ENCODE assay signal across 31 cellular contexts in genomic region chr1:248808876-248809275, GRCh38. TPM values are rescaled to one million over a fixed set of nuclear protein-coding genes. Genes with fewer than 3 reads are reported as not detected.
"Had no signal": no experiment of that assay in that cellular context is flagged by ENCODE, and none has a peak within 500 bp of the region (broad histone marks: within the 10 kb centered on the region; RNA-seq: fewer than 3 reads in every experiment).

No MANE protein-coding gene starts in this region.

- ATAC-seq: activated naive CD8-positive, alpha-beta T cell treated with anti-CD3 and anti-CD28 coated beads, Interleukin-2, amount 50 U/mL, for 24 hours; activated T-cell treated with anti-CD3 and anti-CD28 coated beads, Interleukin-2, amount 50 U/mL, for 72 hours; body of pancreas; effector memory CD8-positive, alpha-beta T cell; gastroesophageal sphincter had no signal

- H3K9me3 Mint-ChIP-seq: activated CD4-positive, alpha-beta memory T cell treated with anti-CD3 and anti-CD28 coated beads, Interleukin-2, amount 10 ng/mL, durations not matched to agents 7 days and 5 days; activated CD4-positive, alpha-beta T cell treated with anti-CD3 and anti-CD28 coated beads, Interleukin-2, amount 10 ng/mL, durations not matched to agents 7 days and 5 days; activated naive CD4-positive, alpha-beta T cell treated with anti-CD3 and anti-CD28 coated beads for 36 hours; activated naive CD4-positive, alpha-beta T cell treated with anti-CD3 and anti-CD28 coated beads, Interleukin-2, amount 50 U/mL, for 24 hours; activated naive CD8-positive, alpha-beta T cell treated with anti-CD3 and anti-CD28 coated beads for 36 hours; activated naive CD8-positive, alpha-beta T cell treated with anti-CD3 and anti-CD28 coated beads, Interleukin-2, amount 50 U/mL, for 24 hours; activated T-cell treated with anti-CD3 and anti-CD28 coated beads, Interleukin-2, amount 50 U/mL, for 24 hours; activated T-cell treated with anti-CD3 and anti-CD28 coated beads, Interleukin-2, amount 50 U/mL, for 72 hours; effector memory CD8-positive, alpha-beta T cell had no signal

- H3K4me1 Mint-ChIP-seq: activated CD4-positive, alpha-beta memory T cell treated with anti-CD3 and anti-CD28 coated beads, Interleukin-2, amount 10 ng/mL, durations not matched to agents 7 days and 5 days had no signal

- H3K27me3 ChIP-seq: adrenal gland, body of pancreas, esophagus squamous epithelium, gastroesophageal sphincter had no signal

- H3K4me3 Mint-ChIP-seq: activated CD4-positive, alpha-beta memory T cell treated with anti-CD3 and anti-CD28 coated beads, Interleukin-2, amount 10 ng/mL, durations not matched to agents 7 days and 5 days; activated CD4-positive, alpha-beta T cell treated with anti-CD3 and anti-CD28 coated beads, Interleukin-2, amount 10 ng/mL, durations not matched to agents 7 days and 5 days; activated naive CD4-positive, alpha-beta T cell treated with anti-CD3 and anti-CD28 coated beads for 36 hours; activated naive CD4-positive, alpha-beta T cell treated with anti-CD3 and anti-CD28 coated beads, Interleukin-2, amount 50 U/mL, for 24 hours; activated naive CD8-positive, alpha-beta T cell treated with anti-CD3 and anti-CD28 coated beads for 36 hours; activated naive CD8-positive, alpha-beta T cell treated with anti-CD3 and anti-CD28 coated beads, Interleukin-2, amount 50 U/mL, for 24 hours; activated T-cell treated with anti-CD3 and anti-CD28 coated beads, Interleukin-2, amount 50 U/mL, for 24 hours; activated T-cell treated with anti-CD3 and anti-CD28 coated beads, Interleukin-2, amount 50 U/mL, for 72 hours; effector memory CD8-positive, alpha-beta T cell had no signal

- H3K9me3 ChIP-seq: adrenal gland, body of pancreas, esophagus squamous epithelium, gastroesophageal sphincter had no signal

- DNase-seq: activated CD4-positive, alpha-beta memory T cell treated with anti-CD3 and anti-CD28 coated beads, Interleukin-2, amount 10 ng/mL, durations not matched to agents 7 days and 5 days; activated CD4-positive, alpha-beta T cell treated with anti-CD3 and anti-CD28 coated beads for 1 hour; activated CD4-positive, alpha-beta T cell treated with anti-CD3 and anti-CD28 coated beads for 4 hours; activated CD4-positive, alpha-beta T cell treated with anti-CD3 and anti-CD28 coated beads, Interleukin-2, amount 10 ng/mL, durations not matched to agents 7 days and 5 days; activated CD4-positive, alpha-beta T cell treated with anti-CD3 and anti-CD28 coated beads, Interleukin-2, amount 50 U/mL, for 4 hours; activated naive CD4-positive, alpha-beta T cell treated with anti-CD3 and anti-CD28 coated beads for 36 hours; activated naive CD8-positive, alpha-beta T cell treated with anti-CD3 and anti-CD28 coated beads for 36 hours; activated naive CD8-positive, alpha-beta T cell treated with anti-CD3 and anti-CD28 coated beads, Interleukin-2, amount 50 U/mL, for 24 hours; activated T-cell treated with anti-CD3 and anti-CD28 coated beads for 4 hours; activated T-cell treated with anti-CD3 and anti-CD28 coated beads, Interleukin-2, amount 50 U/mL, for 24 hours; activated T-cell treated with anti-CD3 and anti-CD28 coated beads, Interleukin-2, amount 50 U/mL, for 72 hours; amygdala; aorta; body of pancreas; caudate nucleus; cortex of kidney; dermis blood vessel endothelial cell; effector CD4-positive, alpha-beta T cell; effector memory CD8-positive, alpha-beta T cell; esophagus squamous epithelium; foreskin melanocyte; T-helper 1 cell; T-helper 2 cell had no signal

- H3K27me3 Mint-ChIP-seq: activated CD4-positive, alpha-beta memory T cell treated with anti-CD3 and anti-CD28 coated beads, Interleukin-2, amount 10 ng/mL, durations not matched to agents 7 days and 5 days; activated CD4-positive, alpha-beta T cell treated with anti-CD3 and anti-CD28 coated beads, Interleukin-2, amount 10 ng/mL, durations not matched to agents 7 days and 5 days; activated naive CD4-positive, alpha-beta T cell treated with anti-CD3 and anti-CD28 coated beads, Interleukin-2, amount 50 U/mL, for 24 hours; activated naive CD8-positive, alpha-beta T cell treated with anti-CD3 and anti-CD28 coated beads for 36 hours; activated naive CD8-positive, alpha-beta T cell treated with anti-CD3 and anti-CD28 coated beads, Interleukin-2, amount 50 U/mL, for 24 hours; activated T-cell treated with anti-CD3 and anti-CD28 coated beads, Interleukin-2, amount 50 U/mL, for 24 hours had no signal

- H3K27ac Mint-ChIP-seq: activated CD4-positive, alpha-beta memory T cell treated with anti-CD3 and anti-CD28 coated beads, Interleukin-2, amount 10 ng/mL, durations not matched to agents 7 days and 5 days; activated CD4-positive, alpha-beta T cell treated with anti-CD3 and anti-CD28 coated beads, Interleukin-2, amount 10 ng/mL, durations not matched to agents 7 days and 5 days; activated naive CD4-positive, alpha-beta T cell treated with anti-CD3 and anti-CD28 coated beads for 36 hours; activated naive CD8-positive, alpha-beta T cell treated with anti-CD3 and anti-CD28 coated beads for 36 hours; activated naive CD8-positive, alpha-beta T cell treated with anti-CD3 and anti-CD28 coated beads, Interleukin-2, amount 50 U/mL, for 24 hours; activated T-cell treated with anti-CD3 and anti-CD28 coated beads, Interleukin-2, amount 50 U/mL, for 24 hours; activated T-cell treated with anti-CD3 and anti-CD28 coated beads, Interleukin-2, amount 50 U/mL, for 72 hours had no signal

- H3K27ac ChIP-seq: adrenal gland, body of pancreas, epithelial cell of prostate, esophagus squamous epithelium, gastroesophageal sphincter had no signal

- H3K4me3 ChIP-seq: adrenal gland, body of pancreas, esophagus squamous epithelium, gastroesophageal sphincter had no signal

RNA-seq across cellular contexts. Expression of gene LYPD8, which starts 53.3 kb away (rescaled TPM):
- total RNA-seq: activated CD4-positive, alpha-beta memory T cell treated with anti-CD3 and anti-CD28 coated beads, Interleukin-2, amount 10 ng/mL, durations not matched to agents 7 days and 5 days; activated CD4-positive, alpha-beta T cell treated with anti-CD3 and anti-CD28 coated beads, Interleukin-2, amount 10 ng/mL, durations not matched to agents 7 days and 5 days; activated naive CD4-positive, alpha-beta T cell treated with anti-CD3 and anti-CD28 coated beads for 36 hours; activated naive CD8-positive, alpha-beta T cell treated with anti-CD3 and anti-CD28 coated beads for 36 hours; activated T-cell treated with anti-CD3 and anti-CD28 coated beads, Interleukin-2, amount 50 U/mL, for 72 hours; adrenal gland; aorta; body of pancreas; chondrocyte; endothelial cell of umbilical vein; esophagus squamous epithelium; fibroblast of villous mesenchyme; gastroesophageal sphincter; glomerular endothelial cell had no signal
